10 cellular contexts compared by ENCODE assay signal in genomic region chrX:150704030-150704613, GRCh38. TPM values are rescaled to one million over a fixed set of nuclear protein-coding genes. Genes with fewer than 3 reads are reported as not detected.
DNase-seq lines count a peak whose midpoint lies in the region; ATAC-seq and TF ChIP-seq lines count a peak whose summit lies in the region.
"Had no signal": no experiment of that assay in that cellular context is flagged by ENCODE, and none has a peak within 500 bp of the region (broad histone marks: within the 10 kb centered on the region; RNA-seq: fewer than 3 reads in every experiment).

No MANE protein-coding gene starts in this region.

- H3K27ac Mint-ChIP-seq in activated naive CD4-positive, alpha-beta T cell treated with anti-CD3 and anti-CD28 coated beads, Interleukin-2, amount 10 ng/mL, durations not matched to agents 7 days and 5 days: peak overlapping the region; percentile 60

- no peaks in the 10 kb centered on the region for H3K9me3 Mint-ChIP-seq in activated naive CD4-positive, alpha-beta T cell treated with anti-CD3 and anti-CD28 coated beads, Interleukin-2, amount 10 ng/mL, durations not matched to agents 7 days and 5 days

- CTCF ChIA-PET in activated naive CD4-positive, alpha-beta T cell treated with anti-CD3 and anti-CD28 coated beads, Interleukin-2, amount 10 ng/mL, durations not matched to agents 7 days and 5 days (lab: Charles Lee): interaction anchor here (0.9 to 2.0 kb wide), 3 partner anchors 8 to 21 kb away, joined by 3 to 7 read pairs (median 5); no protein-coding TSS in a partner anchor

- no peak overlapping the region for H3K4me3 Mint-ChIP-seq in activated naive CD4-positive, alpha-beta T cell treated with anti-CD3 and anti-CD28 coated beads, Interleukin-2, amount 10 ng/mL, durations not matched to agents 7 days and 5 days

- ATAC-seq in stimulated activated naive CD8-positive, alpha-beta T cell treated with anti-CD3 and anti-CD28 coated beads, Interleukin-15, Interleukin-2, amounts not matched to agents 100 U/mL and 50 U/mL, for 24 hours: peak; percentile 93
- no peak for ATAC-seq in GM21528 (IDR thresholded peaks at IDR 0.05; ENCODE audit: low FRiP score, unreplicated experiment)
- no peak for ATAC-seq in HG02610 (IDR thresholded peaks at IDR 0.05; ENCODE audit: unreplicated experiment)
- no peak for ATAC-seq in HG03045 (IDR thresholded peaks at IDR 0.05; ENCODE audit: unreplicated experiment)

- peak; percentile 21 for DNase-seq in activated naive CD4-positive, alpha-beta T cell treated with Interleukin-2 at 50 U/mL for 16 hours
- DNase-seq in activated naive CD4-positive, alpha-beta T cell (lab: John Stamatoyannopoulos, UW): no peak
- DNase-seq in activated naive CD4-positive, alpha-beta T cell treated with anti-CD3 and anti-CD28 coated beads, Interleukin-2, amount 10 ng/mL, durations not matched to agents 7 days and 5 days: no peak
- peak; percentile 63 for DNase-seq in fibroblast of the aortic adventitia (ENCODE audit: low read depth)
- peak; percentile 27 for DNase-seq in stimulated activated naive CD8-positive, alpha-beta T cell treated with anti-CD3 and anti-CD28 coated beads, Interleukin-15, Interleukin-2, amounts not matched to agents 100 U/mL and 50 U/mL, for 24 hours
- DNase-seq: amygdala, Peyer's patch had no signal

- peaks cover 31% of the 10 kb centered on the region for H3K4me1 Mint-ChIP-seq in activated naive CD4-positive, alpha-beta T cell treated with anti-CD3 and anti-CD28 coated beads, Interleukin-2, amount 10 ng/mL, durations not matched to agents 7 days and 5 days

- H3K4me3 ChIP-seq in fibroblast of the aortic adventitia (ENCODE audit: low read depth, low read length): no peak overlapping the region
- H3K4me3 ChIP-seq: Peyer's patch had no signal

- TF ChIP-seq CTCF in fibroblast of the aortic adventitia (IDR thresholded peaks at IDR 0.05; ENCODE audit: insufficient read depth, low read length): no peak

- peaks cover 62% of the 10 kb centered on the region for H3K36me3 Mint-ChIP-seq in activated naive CD4-positive, alpha-beta T cell treated with anti-CD3 and anti-CD28 coated beads, Interleukin-2, amount 10 ng/mL, durations not matched to agents 7 days and 5 days

- no peaks in the 10 kb centered on the region for H3K27me3 Mint-ChIP-seq in activated naive CD4-positive, alpha-beta T cell treated with anti-CD3 and anti-CD28 coated beads, Interleukin-2, amount 10 ng/mL, durations not matched to agents 7 days and 5 days

RNA-seq across cellular contexts. Expression of gene MTMR1, which starts 10.9 kb away (rescaled TPM):
- total RNA-seq in fibroblast of the aortic adventitia (ENCODE audit: low replicate concordance): 9.2 and 21.6 TPM in 2 replicates

Comparison
In these comparisons a context has a peak if more than half of its experiments do, and no peak if none do; other contexts are left out.
1. DNase-seq: peak in activated naive CD4-positive, alpha-beta T cell treated with Interleukin-2 at 50 U/mL for 16 hours (single experiment), fibroblast of the aortic adventitia (single experiment) and stimulated activated naive CD8-positive, alpha-beta T cell treated with anti-CD3 and anti-CD28 coated beads, Interleukin-15, Interleukin-2, amounts not matched to agents 100 U/mL and 50 U/mL, for 24 hours (single experiment); none in activated naive CD4-positive, alpha-beta T cell (0 of 4) and activated naive CD4-positive, alpha-beta T cell treated with anti-CD3 and anti-CD28 coated beads, Interleukin-2, amount 10 ng/mL, durations not matched to agents 7 days and 5 days (single experiment).